27 cellular contexts compared by ENCODE assay signal in genomic region chr12:27133022-27133590, GRCh38. TPM values are rescaled to one million over a fixed set of nuclear protein-coding genes. Genes with fewer than 3 reads are reported as not detected.
DNase-seq lines count a peak whose midpoint lies in the region; ATAC-seq and TF ChIP-seq lines count a peak whose summit lies in the region.
"Had no signal": no experiment of that assay in that cellular context is flagged by ENCODE, and none has a peak within 500 bp of the region (broad histone marks: within the 10 kb centered on the region; RNA-seq: fewer than 3 reads in every experiment).

No MANE protein-coding gene starts in this region.

- ATAC-seq in GM19395 (IDR thresholded peaks at IDR 0.05; ENCODE audit: unreplicated experiment) (peak; percentile 83), HG02759 (IDR thresholded peaks at IDR 0.05; ENCODE audit: unreplicated experiment) (peak; percentile 47), GM18858 (IDR thresholded peaks at IDR 0.05; ENCODE audit: unreplicated experiment) (no peak), GM19324 (IDR thresholded peaks at IDR 0.05; ENCODE audit: low FRiP score, unreplicated experiment) (no peak)
- ATAC-seq: effector memory CD8-positive, alpha-beta T cell; gastroesophageal sphincter; Right ventricle myocardium inferior; T-cell; upper lobe of right lung had no signal

- no peak for TF ChIP-seq CTCF in GM10266 (IDR thresholded peaks at IDR 0.05; ENCODE audit: control insufficient read depth, insufficient read depth, low read depth, missing control alignments)

- DNase-seq in GM10266 (ENCODE audit: extremely low spot score) = peak; percentile 8
- DNase-seq in LHCN-M2 (ENCODE audit: low read depth) = peak; percentile 61
- no peak for DNase-seq in NCI-H146 treated with DMSO at 0.1 percent for 48 hours (lab: John Stamatoyannopoulos, UW; ENCODE audit: unreplicated experiment)
- DNase-seq in stimulated activated naive CD4-positive, alpha-beta T cell (lab: John Stamatoyannopoulos, UW) = no peak
- DNase-seq: activated CD4-positive, alpha-beta T cell treated with anti-CD3 and anti-CD28 coated beads, Interleukin-2, amount 10 ng/mL, durations not matched to agents 24 days and 14 days; activated CD8-positive, alpha-beta memory T cell treated with anti-CD3 and anti-CD28 coated beads, Interleukin-2, amount 50 U/mL, for 48 hours; activated effector memory CD4-positive, alpha-beta T cell treated with Interleukin-2 at 50 U/mL for 16 hours; AML-193; CD8-positive, alpha-beta memory T cell; DMS53; effector memory CD8-positive, alpha-beta T cell; kidney; NCI-H1417 treated with DMSO at 0.1 percent for 48 hours; NCI-H526 treated with DMSO at 0.1 percent for 48 hours; stimulated activated CD4-positive, alpha-beta T cell treated with anti-CD3 and anti-CD28 coated beads, Interleukin-4, amount 100 ng/mL, for 4 hours; T-cell; upper lobe of right lung had no signal

RNA-seq across cellular contexts. Expression of gene C12orf71, which starts 50.7 kb away (rescaled TPM):
- total RNA-seq in LHCN-M2 (2014; rRNA removed) = not detected in 2 replicates
- polyA plus RNA-seq in LHCN-M2 (2012) = not detected
- total RNA-seq: activated CD4-positive, alpha-beta T cell treated with anti-CD3 and anti-CD28 coated beads, Interleukin-2, amount 10 ng/mL, durations not matched to agents 24 days and 14 days; CD8-positive, alpha-beta memory T cell; esophagus muscularis mucosa; gastroesophageal sphincter; kidney; lung; MCF 10A; Right ventricle myocardium inferior; subcutaneous adipose tissue; T-cell; upper lobe of right lung had no signal
- polyA plus RNA-seq: CD8-positive, alpha-beta memory T cell; lung had no signal

Comparison
In these comparisons a context has a peak if more than half of its experiments do, and no peak if none do; other contexts are left out.
1. DNase-seq: peak in GM10266 (single experiment) and LHCN-M2 (single experiment); none in NCI-H146 treated with DMSO at 0.1 percent for 48 hours (single experiment) and stimulated activated naive CD4-positive, alpha-beta T cell (0 of 6).
2. ATAC-seq: peak in GM19395 (single experiment) and HG02759 (single experiment); none in GM18858 (single experiment) and GM19324 (single experiment).